14 cellular contexts compared by ENCODE assay signal in genomic region chr2:37365669-37366068, GRCh38. TPM values are rescaled to one million over a fixed set of nuclear protein-coding genes. Genes with fewer than 3 reads are reported as not detected.
DNase-seq lines count a peak whose midpoint lies in the region; ATAC-seq and TF ChIP-seq lines count a peak whose summit lies in the region.
"Had no signal": no experiment of that assay in that cellular context is flagged by ENCODE, and none has a peak within 500 bp of the region (broad histone marks: within the 10 kb centered on the region; RNA-seq: fewer than 3 reads in every experiment).

No MANE protein-coding gene starts in this region.

- H3K27ac ChIP-seq in PC-3 (ENCODE audit: low read length) = no peak overlapping the region
- H3K27ac ChIP-seq: cardiac muscle cell, SJSA1 had no signal

- H3K9ac ChIP-seq in PC-3 (ENCODE audit: low read length) (no peak overlapping the region), skeletal muscle satellite cell (ENCODE audit: low read depth, low read length) (no peak overlapping the region)

- POLR2A ChIA-PET in PC-3 (lab: Charles Lee; ENCODE audit: unreplicated experiment) = no interaction called here

- no peaks in the 10 kb centered on the region for H3K9me2 ChIP-seq in PC-3 (replicated peaks; ENCODE audit: low read length)

- H3K9me3 Mint-ChIP-seq in activated CD8-positive, alpha-beta memory T cell treated with anti-CD3 and anti-CD28 coated beads, Interleukin-2, amount 10 ng/mL, durations not matched to agents 7 days and 5 days (ENCODE audit: low read depth) = no peaks in the 10 kb centered on the region
- no peaks in the 10 kb centered on the region for H3K9me3 Mint-ChIP-seq in type B pancreatic cell
- H3K9me3 Mint-ChIP-seq: nephron progenitor cell had no signal

- no peak overlapping the region for H3K4me3 Mint-ChIP-seq in activated CD8-positive, alpha-beta memory T cell treated with anti-CD3 and anti-CD28 coated beads, Interleukin-2, amount 10 ng/mL, durations not matched to agents 7 days and 5 days
- H3K4me3 Mint-ChIP-seq in type B pancreatic cell = no peak overlapping the region
- H3K4me3 Mint-ChIP-seq: nephron progenitor cell had no signal

- H3K36me3 ChIP-seq in PC-3 (ENCODE audit: low read depth, low read length) (no peaks in the 10 kb centered on the region), skeletal muscle satellite cell (ENCODE audit: insufficient read depth, low read length) (no peaks in the 10 kb centered on the region)
- H3K36me3 ChIP-seq: cardiac muscle cell, SJSA1 had no signal

- no peaks in the 10 kb centered on the region for H4K20me1 ChIP-seq in PC-3 (ENCODE audit: low read length)

- H3K9me3 ChIP-seq in PC-3 (ENCODE audit: low read length) = no peaks in the 10 kb centered on the region
- H3K9me3 ChIP-seq in skeletal muscle satellite cell (replicated peaks; ENCODE audit: low read length) = no peaks in the 10 kb centered on the region
- H3K9me3 ChIP-seq: SJSA1 had no signal

- no peaks in the 10 kb centered on the region for H3F3A ChIP-seq in PC-3 (ENCODE audit: low read length, unreplicated experiment)

- intact Hi-C loops in PC-3 (cut with micrococcal nuclease) = no loop called here

- H3K4me2 ChIP-seq in PC-3 (ENCODE audit: low read length) = no peak overlapping the region
- H3K4me2 ChIP-seq in skeletal muscle satellite cell (ENCODE audit: low read length) = peak overlapping the region; percentile 50

- H3K27ac Mint-ChIP-seq in activated CD8-positive, alpha-beta memory T cell treated with anti-CD3 and anti-CD28 coated beads, Interleukin-2, amount 10 ng/mL, durations not matched to agents 7 days and 5 days = no peak overlapping the region
- H3K27ac Mint-ChIP-seq in type B pancreatic cell = no peak overlapping the region
- H3K27ac Mint-ChIP-seq: nephron progenitor cell had no signal

- H3K4me3 ChIP-seq in PC-3 (ENCODE audit: low read length) (no peak overlapping the region), skeletal muscle satellite cell (ENCODE audit: low read length) (peak overlapping the region; percentile 23)
- H3K4me3 ChIP-seq: cardiac muscle cell, SJSA1 had no signal

- H3K27me3 ChIP-seq in PC-3 (ENCODE audit: low read length) (no peaks in the 10 kb centered on the region), skeletal muscle satellite cell (ENCODE audit: control insufficient read depth, insufficient read depth, low read length) (peaks cover 21% of the 10 kb centered on the region)
- H3K27me3 ChIP-seq: cardiac muscle cell, SJSA1 had no signal

- peak; percentile 49 for DNase-seq in activated CD8-positive, alpha-beta memory T cell treated with anti-CD3 and anti-CD28 coated beads, Interleukin-2, amount 10 ng/mL, durations not matched to agents 7 days and 5 days
- DNase-seq in activated CD8-positive, alpha-beta memory T cell treated with anti-CD3 and anti-CD28 coated beads, Interleukin-2, amount 50 U/mL, for 48 hours = no peak
- DNase-seq in PC-3 (peak; percentile 82), type B pancreatic cell (ENCODE audit: extremely low spot score, unreplicated experiment) (no peak), COLO829 (ENCODE audit: low spot score) (no peak), ecto neural progenitor cell (ENCODE audit: low spot score) (no peak)
- DNase-seq: activated CD8-positive, alpha-beta memory T cell treated with anti-CD3 and anti-CD28 coated beads, Interleukin-2, amount 50 U/mL, for 4 hours; head of caudate nucleus; NCI-H1930; nephron progenitor cell had no signal

- H3K4me1 ChIP-seq in PC-3 (ENCODE audit: insufficient read depth, low read length) = peaks cover 16% of the 10 kb centered on the region
- H3K4me1 ChIP-seq in skeletal muscle satellite cell (ENCODE audit: control insufficient read depth, insufficient read depth, low read length) = peaks cover 21% of the 10 kb centered on the region
- H3K4me1 ChIP-seq: SJSA1 had no signal

- H3K79me2 ChIP-seq in PC-3 (ENCODE audit: low read length) = no peaks in the 10 kb centered on the region

- no TSS peak for BruUV-seq in PC-3 (replicated peaks; lab: Mats Ljungman, UMichigan)

- H3K4me1 Mint-ChIP-seq in activated CD8-positive, alpha-beta memory T cell treated with anti-CD3 and anti-CD28 coated beads, Interleukin-2, amount 10 ng/mL, durations not matched to agents 7 days and 5 days = peaks cover 5% of the 10 kb centered on the region
- no peaks in the 10 kb centered on the region for H3K4me1 Mint-ChIP-seq in type B pancreatic cell (ENCODE audit: unreplicated experiment)
- H3K4me1 Mint-ChIP-seq: nephron progenitor cell had no signal

- peaks cover 50% of the 10 kb centered on the region for H3K27me3 Mint-ChIP-seq in activated CD8-positive, alpha-beta memory T cell treated with anti-CD3 and anti-CD28 coated beads, Interleukin-2, amount 10 ng/mL, durations not matched to agents 7 days and 5 days
- H3K27me3 Mint-ChIP-seq in type B pancreatic cell = peaks cover 3% of the 10 kb centered on the region

- TF ChIP-seq CTCF in PC-3 (conservative IDR thresholded peaks at IDR 0.05; ENCODE audit: low read depth, low read length) (no peak), type B pancreatic cell (conservative IDR thresholded peaks at IDR 0.05) (no peak)

- ATAC-seq in activated CD8-positive, alpha-beta memory T cell treated with anti-CD3 and anti-CD28 coated beads, Interleukin-2, amount 10 ng/mL, durations not matched to agents 7 days and 5 days = peak; percentile 66
- ATAC-seq in HG02759 (IDR thresholded peaks at IDR 0.05; ENCODE audit: unreplicated experiment) (peak; percentile 92), PC-3 (peak; percentile 51)

- H3K36me3 Mint-ChIP-seq in activated CD8-positive, alpha-beta memory T cell treated with anti-CD3 and anti-CD28 coated beads, Interleukin-2, amount 10 ng/mL, durations not matched to agents 7 days and 5 days = no peaks in the 10 kb centered on the region
- no peaks in the 10 kb centered on the region for H3K36me3 Mint-ChIP-seq in type B pancreatic cell

- CTCF ChIA-PET in activated CD8-positive, alpha-beta memory T cell treated with anti-CD3 and anti-CD28 coated beads, Interleukin-2, amount 10 ng/mL, durations not matched to agents 7 days and 5 days (lab: Charles Lee) = no interaction called here
- CTCF ChIA-PET in PC-3 (lab: Charles Lee) = no interaction called here

- no peak overlapping the region for H2AFZ ChIP-seq in PC-3 (ENCODE audit: low read length)

RNA-seq across cellular contexts. Expression of gene QPCT, which starts 21.2 kb away (rescaled TPM):
- 1 to 10 TPM in 1 of 2 experiments, not detected in 1; 1.9 TPM for total RNA-seq in activated CD8-positive, alpha-beta memory T cell treated with anti-CD3 and anti-CD28 coated beads, Interleukin-2, amount 10 ng/mL, durations not matched to agents 7 days and 5 days
- total RNA-seq in PC-3 (2014; rRNA removed) (not detected in 2 replicates), type B pancreatic cell (ENCODE audit: low replicate concordance) (0.72 and 15.8 TPM in 2 replicates)
- total RNA-seq in skeletal muscle satellite cell (2012; rRNA removed) = 4.8 and 11.6 TPM in 2 replicates

RNA-seq across cellular contexts. Expression of gene PRKD3, which starts 41.0 kb away (rescaled TPM):
- 10 to 100 TPM; 26.0 to 39.6 TPM for total RNA-seq in activated CD8-positive, alpha-beta memory T cell treated with anti-CD3 and anti-CD28 coated beads, Interleukin-2, amount 10 ng/mL, durations not matched to agents 7 days and 5 days
- 26.4 and 27.2 TPM in 2 replicates for total RNA-seq in PC-3 (2014; rRNA removed)
- total RNA-seq in skeletal muscle satellite cell (2012; rRNA removed) = 31.7 and 32.5 TPM in 2 replicates
- total RNA-seq in type B pancreatic cell (ENCODE audit: low replicate concordance) = 14.8 and 39.5 TPM in 2 replicates

Comparison
In these comparisons a context has a peak if more than half of its experiments do, and no peak if none do; other contexts are left out.
1. DNase-seq: peak in activated CD8-positive, alpha-beta memory T cell treated with anti-CD3 and anti-CD28 coated beads, Interleukin-2, amount 10 ng/mL, durations not matched to agents 7 days and 5 days (single experiment) and PC-3 (single experiment); none in activated CD8-positive, alpha-beta memory T cell treated with anti-CD3 and anti-CD28 coated beads, Interleukin-2, amount 50 U/mL, for 48 hours (single experiment), type B pancreatic cell (single experiment), COLO829 (single experiment) and ecto neural progenitor cell (single experiment).
2. Peak in every context shown above with its lines, with median percentiles within 50 percentile points of each other: ATAC-seq.